Comparison of ENCODE assay signal across 1 cellular context in genomic region chr1:92929461-92929860, GRCh38.
TF ChIP-seq lines count a peak whose summit lies in the region.

No MANE protein-coding gene starts in this region.

TF ChIP-seq in SK-N-SH treated with all-trans-retinoic acid at 6 μM for 48 hours, 23 proteins besides CTCF, POLR2A, EP300 and RAD21 (continued from another document):
- TF ChIP-seq CSRNP3 (CRISPR knock-in tag; IDR thresholded peaks at IDR 0.05) (no peak), ZFP3 (CRISPR knock-in tag; IDR thresholded peaks at IDR 0.05) (no peak), GLIS3 (CRISPR knock-in tag; IDR thresholded peaks at IDR 0.05) (no peak), TOX (CRISPR knock-in tag; IDR thresholded peaks at IDR 0.05; ENCODE audit: borderline replicate concordance) (no peak), ZNF565 (CRISPR knock-in tag; conservative IDR thresholded peaks at IDR 0.05; ENCODE audit: low read depth) (no peak), POU6F1 (CRISPR knock-in tag; IDR thresholded peaks at IDR 0.05; ENCODE audit: borderline replicate concordance, low read depth) (no peak), CREB5 (CRISPR knock-in tag; IDR thresholded peaks at IDR 0.05; ENCODE audit: low read depth) (no peak)
